13 cellular contexts compared by ENCODE assay signal in genomic region chr9:93129286-93129685, GRCh38. TPM values are rescaled to one million over a fixed set of nuclear protein-coding genes. Genes with fewer than 3 reads are reported as not detected.
DNase-seq lines count a peak whose midpoint lies in the region; ATAC-seq and TF ChIP-seq lines count a peak whose summit lies in the region.
"Had no signal": no experiment of that assay in that cellular context is flagged by ENCODE, and none has a peak within 500 bp of the region (broad histone marks: within the 10 kb centered on the region; RNA-seq: fewer than 3 reads in every experiment).

No MANE protein-coding gene starts in this region.

- no peak overlapping the region for H3K27ac ChIP-seq in CD4-positive, alpha-beta memory T cell (ENCODE audit: low read depth, low read length)
- H3K27ac ChIP-seq in colonic mucosa (peak overlapping the region; percentile 7), skin epidermis (peak overlapping the region in 11 of 21 experiments; percentile 7 to 97 (median 48))
- H3K27ac ChIP-seq: epithelial cell of prostate had no signal

- no peak for DNase-seq in CD4-positive, alpha-beta memory T cell
- no peak for DNase-seq in colonic mucosa
- DNase-seq in left lobe of liver (ENCODE audit: low spot score) = peak; percentile 50
- no peak for DNase-seq in NCI-H2171 (lab: John Stamatoyannopoulos, UW)
- no peak for DNase-seq in activated CD4-positive, CD25-positive, alpha-beta regulatory T cell treated with anti-CD3 and anti-CD28 coated beads, Interleukin-2, amount 50 U/mL, for 72 hours
- no peak for DNase-seq in KBM-7
- DNase-seq: NCI-H1092, NCI-H524, SIG-M5 had no signal

- H3K4me1 ChIP-seq in CD4-positive, alpha-beta memory T cell (ENCODE audit: insufficient read depth, low read length) = peaks cover 76% of the 10 kb centered on the region
- peaks cover 20% of the 10 kb centered on the region for H3K4me1 ChIP-seq in colonic mucosa

- no peak for ATAC-seq in left lobe of liver
- no peak for ATAC-seq in GM21367 (IDR thresholded peaks at IDR 0.05; ENCODE audit: unreplicated experiment)

- intact Hi-C loops in CD4-positive, alpha-beta memory T cell (cut with micrococcal nuclease) = no loop called here
- intact Hi-C loops in colonic mucosa (cut with DNase I) = no loop called here

- peaks cover 0 to 28% of the 10 kb centered on the region in 2 donors for H3K36me3 Mint-ChIP-seq in CD4-positive, alpha-beta memory T cell

- no peaks in the 10 kb centered on the region for H3K9me3 Mint-ChIP-seq in CD4-positive, alpha-beta memory T cell

- H3K4me3 ChIP-seq in CD4-positive, alpha-beta memory T cell (ENCODE audit: low read length in 2 of 2) = no peak overlapping the region
- H3K4me3 ChIP-seq in colonic mucosa (no peak overlapping the region), skin epidermis (no peak overlapping the region)

- no peaks in the 10 kb centered on the region for H3K27me3 Mint-ChIP-seq in CD4-positive, alpha-beta memory T cell

- peak overlapping the region in 4 of 7 donors; percentile 35 to 98 (median 61) for H3K27ac Mint-ChIP-seq in CD4-positive, alpha-beta memory T cell

- no peaks in the 10 kb centered on the region for H3K27me3 ChIP-seq in CD4-positive, alpha-beta memory T cell (ENCODE audit: insufficient read depth, low read length)
- H3K27me3 ChIP-seq in colonic mucosa = no peaks in the 10 kb centered on the region

- no peak for TF ChIP-seq CTCF in colonic mucosa (IDR thresholded peaks at IDR 0.05)

- in situ Hi-C loops in KBM-7 (cut with MboI; ENCODE audit: low pct_unique_long_range_greater_than_20kb, low sequenced_read_pairs) = no loop called here

- H3K4me3 Mint-ChIP-seq in CD4-positive, alpha-beta memory T cell = no peak overlapping the region

- H3K9me3 ChIP-seq in CD4-positive, alpha-beta memory T cell (ENCODE audit: control insufficient read depth in 1 of 2, low read length in 2 of 2) = no peaks in the 10 kb centered on the region
- H3K9me3 ChIP-seq in colonic mucosa = no peaks in the 10 kb centered on the region

- CTCF ChIA-PET in CD4-positive, alpha-beta memory T cell (lab: Charles Lee; ENCODE audit: partially characterized antibody) = interaction anchor here (1.0 to 1.9 kb wide), 2 partner anchors 9 to 20 kb away, joined by 3 to 8 read pairs; no protein-coding TSS in a partner anchor

- POLR2A ChIA-PET in CD4-positive, alpha-beta memory T cell (lab: Charles Lee; ENCODE audit: partially characterized antibody) = interaction anchor here (0.5 to 1.3 kb wide), 5 partner anchors 10 to 255 kb away, joined by 3 to 4 read pairs (median 3); no protein-coding TSS in a partner anchor

- H3K36me3 ChIP-seq in CD4-positive, alpha-beta memory T cell (ENCODE audit: insufficient read depth, low read length) = peaks cover 7% of the 10 kb centered on the region
- H3K36me3 ChIP-seq in colonic mucosa = no peaks in the 10 kb centered on the region

- H3K4me1 Mint-ChIP-seq in CD4-positive, alpha-beta memory T cell = peaks cover 41 to 89% (median 62%) of the 10 kb centered on the region in 4 donors

- no peak overlapping the region for H3K9ac ChIP-seq in colonic mucosa (ENCODE audit: low read depth in 2 of 2, low read length in 2 of 2)

RNA-seq across cellular contexts. Expression of gene NINJ1, which starts 4.8 kb away (rescaled TPM):
- 10 to 100 TPM; 31.1 to 31.3 TPM for total RNA-seq in CD4-positive, alpha-beta memory T cell
- polyA plus RNA-seq in CD4-positive, alpha-beta memory T cell = 10 to 100 TPM; 75.7 to 92.4 TPM
- 10 to 100 TPM; 24.5 to 29.4 TPM for total RNA-seq in colonic mucosa
- total RNA-seq in left lobe of liver = 53.3 TPM

RNA-seq across cellular contexts. Expression of gene CARD19, which starts 33.3 kb away (rescaled TPM):
- total RNA-seq in CD4-positive, alpha-beta memory T cell = 10 to 100 TPM; 57.8 to 64.2 TPM
- polyA plus RNA-seq in CD4-positive, alpha-beta memory T cell = 10 to 100 TPM; 65.6 to 88.7 TPM
- total RNA-seq in colonic mucosa (10 to 100 TPM; 48.6 to 56.3 TPM), left lobe of liver (8.5 TPM)

RNA-seq across cellular contexts. Expression of gene WNK2, which starts 54.7 kb away (rescaled TPM):
- under 1 TPM in 1 of 2 experiments, not detected in 1; 0.26 TPM for total RNA-seq in CD4-positive, alpha-beta memory T cell
- not detected for polyA plus RNA-seq in CD4-positive, alpha-beta memory T cell
- total RNA-seq in colonic mucosa (100 to 1,000 TPM; 161 to 238 TPM), left lobe of liver (3.7 TPM)
- total RNA-seq: myocyte had no signal

Comparison
In these comparisons a context has a peak if more than half of its experiments do, and no peak if none do; other contexts are left out.
1. RNA of gene WNK2, which starts 54.7 kb away (total RNA-seq): 161 to 238 TPM in colonic mucosa; 3.7 TPM in left lobe of liver (single experiment) and 0.26 TPM in CD4-positive, alpha-beta memory T cell; every median in the first group is over 10 times any median in the second.